In genomic region chr15:40347559-40348470, GRCh38 we compare ENCODE assay signal across 1 cellular context.
TF ChIP-seq lines count a peak whose summit lies in the region.

No MANE protein-coding gene starts in this region.

TF ChIP-seq in GM23338, 12 proteins besides CTCF, POLR2A, EP300 and RAD21:
- TF ChIP-seq EZH2phosphoT487 (IDR thresholded peaks at IDR 0.05; ENCODE audit: unreplicated experiment) (no peak), NANOG (IDR thresholded peaks at IDR 0.05; ENCODE audit: borderline replicate concordance) (no peak), ZNF114 (CRISPR knock-in tag; IDR thresholded peaks at IDR 0.05) (no peak), ZNF462 (CRISPR knock-in tag; IDR thresholded peaks at IDR 0.05) (no peak), EZH2 (IDR thresholded peaks at IDR 0.05; ENCODE audit: low read depth, unreplicated experiment) (no peak), REST (IDR thresholded peaks at IDR 0.05; ENCODE audit: unreplicated experiment) (no peak), ZNF331 (CRISPR knock-in tag; IDR thresholded peaks at IDR 0.05; ENCODE audit: low read depth) (no peak), STAT1 (IDR thresholded peaks at IDR 0.05; ENCODE audit: unreplicated experiment) (no peak), CREB1 (CRISPR knock-in tag; IDR thresholded peaks at IDR 0.05; ENCODE audit: low read depth) (no peak)
